Comparison of ENCODE assay signal across 14 cellular contexts in genomic region chr7:82964150-82964882, GRCh38.
DNase-seq lines count a peak whose midpoint lies in the region; ATAC-seq and TF ChIP-seq lines count a peak whose summit lies in the region.
"Had no signal": no experiment of that assay in that cellular context is flagged by ENCODE, and none has a peak within 500 bp of the region (broad histone marks: within the 10 kb centered on the region; RNA-seq: fewer than 3 reads in every experiment).

No MANE protein-coding gene starts in this region.

- ATAC-seq in GM18505 (IDR thresholded peaks at IDR 0.05; ENCODE audit: unreplicated experiment) (peak; percentile 87), GM19468 (IDR thresholded peaks at IDR 0.05; ENCODE audit: extremely low read depth, unreplicated experiment) (peak; percentile 44), HG03196 (IDR thresholded peaks at IDR 0.05; ENCODE audit: unreplicated experiment) (peak; percentile 83)
- ATAC-seq: gastroesophageal sphincter; stimulated activated effector memory CD8-positive, alpha-beta T cell treated with anti-CD3 and anti-CD28 coated beads, Interleukin-12 subunit alpha, Interleukin-12 subunit beta, amount 100 ng/mL, for 72 hours had no signal

- DNase-seq in NCI-H345 treated with DMSO at 0.1 percent for 48 hours (lab: John Stamatoyannopoulos, UW; ENCODE audit: unreplicated experiment): peak; percentile 39
- DNase-seq in globus pallidus (ENCODE audit: low spot score): no peak
- DNase-seq in NCI-H2227 treated with DMSO at 0.1 percent for 48 hours (lab: John Stamatoyannopoulos, UW): no peak
- DNase-seq in anterior cingulate cortex (lab: John Stamatoyannopoulos, UW): no peak
- DNase-seq in cerebellum (ENCODE audit: low spot score): no peak
- DNase-seq: activated CD4-positive, alpha-beta T cell treated with anti-CD3 and anti-CD28 coated beads, Interleukin-2, amount 50 U/mL, for 48 hours; effector CD8-positive, alpha-beta T cell; GOT3; kidney had no signal

- TF ChIP-seq POLR2A in GM18505 (IDR thresholded peaks at IDR 0.05; ENCODE audit: borderline replicate concordance, extremely low read depth, insufficient read depth, insufficient read length): no peak
